Comparison of ENCODE assay signal across 13 cellular contexts in the genomic region with DNA sequence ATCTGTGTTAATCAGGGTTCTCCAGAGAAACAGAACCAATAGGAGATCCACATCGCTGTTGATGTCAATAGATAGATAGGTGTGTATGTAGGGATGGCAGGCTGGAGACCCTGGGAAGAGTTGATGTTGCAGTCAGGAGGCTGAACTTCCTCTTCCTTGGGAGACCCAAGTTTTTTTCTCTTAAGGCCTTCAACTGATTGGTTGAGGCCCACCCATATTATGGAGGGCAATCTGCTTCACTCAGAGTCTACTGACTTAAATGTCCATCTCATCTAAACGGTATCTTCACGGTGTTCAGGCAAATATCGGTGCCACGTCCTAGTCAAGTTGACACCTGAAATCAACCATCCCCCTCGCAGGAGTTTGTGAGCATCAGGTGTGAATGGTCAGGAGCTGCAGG.
"Had no signal": no experiment of that assay in that cellular context is flagged by ENCODE, and none has a peak within 500 bp of the region (broad histone marks: within the 10 kb centered on the region; RNA-seq: fewer than 3 reads in every experiment).

No MANE protein-coding gene starts in this region.

- H3K4me3 ChIP-seq: hepatocyte, pancreas, SJSA1 had no signal

- H2AFZ ChIP-seq: hepatocyte had no signal

- DNase-seq: activated CD4-positive, alpha-beta T cell treated with anti-CD3 and anti-CD28 coated beads for 48 hours; activated CD8-positive, alpha-beta memory T cell treated with anti-CD3 and anti-CD28 coated beads, Interleukin-2, amount 10 ng/mL, durations not matched to agents 7 days and 5 days; activated gamma-delta T cell treated with Interleukin-2 at 50 U/mL for 16 hours; activated T-cell treated with anti-CD3 and anti-CD28 coated beads, Interleukin-2, amount 50 U/mL, for 48 hours; endodermal cell; erythroblast; left ventricle myocardium superior; pancreas; T1000; WERI-Rb-1 had no signal

- H3K4me2 ChIP-seq: hepatocyte had no signal

- FAIRE-seq: astrocyte, pancreas had no signal

- H3K27me3 ChIP-seq: hepatocyte, pancreas had no signal

- H3K27ac ChIP-seq: hepatocyte, pancreas, SJSA1, WERI-Rb-1 had no signal

- H3K9me3 ChIP-seq: pancreas, SJSA1 had no signal

- H3K36me3 ChIP-seq: pancreas, WERI-Rb-1 had no signal

- ATAC-seq: activated CD8-positive, alpha-beta memory T cell treated with anti-CD3 and anti-CD28 coated beads, Interleukin-2, amount 10 ng/mL, durations not matched to agents 7 days and 5 days; left ventricle myocardium superior; pancreas had no signal
